Comparison of ENCODE assay signal across 11 cellular contexts in genomic region chr5:52998552-52999313, GRCh38. TPM values are rescaled to one million over a fixed set of nuclear protein-coding genes. Genes with fewer than 3 reads are reported as not detected.
DNase-seq lines count a peak whose midpoint lies in the region; ATAC-seq, FAIRE-seq and TF ChIP-seq lines count a peak whose summit lies in the region.
"Had no signal": no experiment of that assay in that cellular context is flagged by ENCODE, and none has a peak within 500 bp of the region (broad histone marks: within the 10 kb centered on the region; RNA-seq: fewer than 3 reads in every experiment).

No MANE protein-coding gene starts in this region.

- dilution Hi-C loops in mammary epithelial cell (cut with HindIII; ENCODE audit: low sequenced_read_pairs): no loop called here

- no peaks in the 10 kb centered on the region for H4K20me1 ChIP-seq in mammary epithelial cell (ENCODE audit: insufficient read depth, low read length)

- TF ChIP-seq CTCF in A549 (IDR thresholded peaks at IDR 0.05) (no peak), mammary epithelial cell (conservative IDR thresholded peaks at IDR 0.05 in 1 of 2, IDR thresholded peaks at IDR 0.05 in 1 of 2; ENCODE audit: extremely low read depth in 1 of 2, insufficient read depth in 1 of 2, low read depth in 1 of 2, low read length in 2 of 2) (no peak), vagina (IDR thresholded peaks at IDR 0.05) (no peak), spleen (IDR thresholded peaks at IDR 0.05 in 8 of 11, conservative IDR thresholded peaks at IDR 0.05 in 3 of 11) (no peak), psoas muscle (IDR thresholded peaks at IDR 0.05) (no peak)

- POLR2A ChIA-PET in A549 (lab: Yijun Ruan, JAX): no interaction called here

- H3K4me2 ChIP-seq in A549 (no peak overlapping the region), mammary epithelial cell (ENCODE audit: insufficient read depth, low read depth, low read length) (peak overlapping the region; percentile 11)

- H3K4me3 ChIP-seq in A549: no peak overlapping the region
- no peak overlapping the region for H3K4me3 ChIP-seq in mammary epithelial cell (replicated peaks in 1 of 3; ENCODE audit: insufficient read depth in 1 of 3, low read depth in 2 of 3, low read length in 3 of 3)
- H3K4me3 ChIP-seq in vagina: no peak overlapping the region
- no peak overlapping the region for H3K4me3 ChIP-seq in spleen
- H3K4me3 ChIP-seq in psoas muscle: no peak overlapping the region

- H3K27ac ChIP-seq in A549 (peak overlapping the region in 1 of 2 experiments; percentile 34; a peak in 1 of 6 replicates), mammary epithelial cell (ENCODE audit: insufficient read depth, low read depth, low read length) (peak overlapping the region; percentile 26), vagina (no peak overlapping the region), spleen (no peak overlapping the region), psoas muscle (no peak overlapping the region)

- CTCF ChIA-PET in A549 (lab: Yijun Ruan, JAX): interaction anchor here (0.8 to 1.9 kb wide), 3 partner anchors 8 to 50 kb away, joined by 3 to 9 read pairs (median 7); no protein-coding TSS in a partner anchor
- CTCF ChIA-PET in mammary epithelial cell (lab: Charles Lee; ENCODE audit: low non-redundant PET): no interaction called here

- H3K9me3 ChIP-seq in A549: no peaks in the 10 kb centered on the region
- no peaks in the 10 kb centered on the region for H3K9me3 ChIP-seq in mammary epithelial cell (replicated peaks; ENCODE audit: insufficient read depth, low read length)
- H3K9me3 ChIP-seq in vagina: no peaks in the 10 kb centered on the region
- no peaks in the 10 kb centered on the region for H3K9me3 ChIP-seq in spleen
- H3K9me3 ChIP-seq in psoas muscle: no peaks in the 10 kb centered on the region

- H3K79me2 ChIP-seq in mammary epithelial cell (ENCODE audit: insufficient read depth, low read length): peaks cover 93% of the 10 kb centered on the region

- no TSS peak for BruUV-seq in mammary epithelial cell (replicated peaks; lab: Mats Ljungman, UMichigan)

- no peak overlapping the region for H2AFZ ChIP-seq in mammary epithelial cell (ENCODE audit: low read depth, low read length)

- FAIRE-seq in A549 (lab: Jason Lieb, UNC): peak; percentile 32

- H3K27me3 ChIP-seq in mammary epithelial cell (ENCODE audit: insufficient read depth, low read length) (no peaks in the 10 kb centered on the region), vagina (no peaks in the 10 kb centered on the region), spleen (replicated peaks in 1 of 7) (no peaks in the 10 kb centered on the region), psoas muscle (ENCODE audit: insufficient read depth in 3 of 3, low read length in 2 of 3) (peaks cover 0 to 9% (median 0%) of the 10 kb centered on the region in 3 donors)

- ATAC-seq in A549 (no peak), GM19324 (IDR thresholded peaks at IDR 0.05; ENCODE audit: low FRiP score, unreplicated experiment) (peak; percentile 57), HG02870 (IDR thresholded peaks at IDR 0.05; ENCODE audit: unreplicated experiment) (peak; percentile 87), psoas muscle (no peak)

- TF ChIP-seq POLR2A in A549 (IDR thresholded peaks at IDR 0.05; ENCODE audit: low read length): no peak
- TF ChIP-seq POLR2A in vagina (IDR thresholded peaks at IDR 0.05): no peak
- no peak for TF ChIP-seq POLR2A in spleen (IDR thresholded peaks at IDR 0.05)

- H3K36me3 ChIP-seq in mammary epithelial cell (ENCODE audit: insufficient read depth, low read length) (peaks cover 25% of the 10 kb centered on the region), vagina (no peaks in the 10 kb centered on the region), spleen (no peaks in the 10 kb centered on the region), psoas muscle (ENCODE audit: insufficient read depth in 1 of 2, low read depth in 1 of 2) (no peaks in the 10 kb centered on the region)

- no peak overlapping the region for H3K9ac ChIP-seq in mammary epithelial cell (ENCODE audit: insufficient read depth, low read length)

- in situ Hi-C loops in mammary epithelial cell (cut with MboI; ENCODE audit: low sequenced_read_pairs in 2 of 2): no loop called here

- WGBS in A549 (ENCODE audit: missing lambda C conversion rate): 61% methylated on average over 2 of the region's 2 CpGs
- WGBS in mammary epithelial cell (ENCODE audit: low coverage, missing lambda C conversion rate): 5% methylated on average over 2 of the region's 2 CpGs
- WGBS in spleen, 5 donors: 77 to 88% (median 79%) methylated on average over 2 of the region's 2 CpGs
- 63 to 69% (median 65%) methylated on average over 2 of the region's 2 CpGs for WGBS in psoas muscle, 3 donors

- intact Hi-C loops in mammary epithelial cell (cut with micrococcal nuclease) (no loop called here), vagina (cut with DNase I) (no loop called here), spleen (cut with DNase I; ENCODE audit: low total_unique reads) (no loop called here), psoas muscle (cut with DNase I) (no loop called here)

- DNase-seq in A549 (ENCODE audit: low read depth in 1 of 2, low spot score in 1 of 2) (no peak), mammary epithelial cell (no peak), vagina (ENCODE audit: extremely low spot score in 2 of 2) (no peak), spleen (no peak), psoas muscle (no peak), NCI-H2196 treated with DMSO at 0.1 percent for 48 hours (lab: John Stamatoyannopoulos, UW; ENCODE audit: unreplicated experiment) (no peak)
- DNase-seq: Calu3; effector CD8-positive, alpha-beta T cell; GOT3 had no signal

- TF ChIP-seq EP300 in A549 (IDR thresholded peaks at IDR 0.05): no peak

- no peak for TF ChIP-seq RAD21 in A549 (conservative IDR thresholded peaks at IDR 0.05 in 1 of 2, IDR thresholded peaks at IDR 0.05 in 1 of 2)

- H3K4me1 ChIP-seq in A549 (peaks cover 44% of the 10 kb centered on the region), mammary epithelial cell (ENCODE audit: insufficient read depth, low read length) (peaks cover 48% of the 10 kb centered on the region), vagina (no peaks in the 10 kb centered on the region), spleen (peaks cover 0 to 5% (median 0%) of the 10 kb centered on the region in 6 donors), psoas muscle (no peaks in the 10 kb centered on the region)

TF ChIP-seq in A549, 52 proteins besides CTCF, POLR2A, EP300 and RAD21:
- TF ChIP-seq HOXA7 (CRISPR knock-in tag; IDR thresholded peaks at IDR 0.05) (no peak), CBX2 (IDR thresholded peaks at IDR 0.05; ENCODE audit: borderline replicate concordance, low read depth) (no peak), PHF8 (IDR thresholded peaks at IDR 0.05; ENCODE audit: borderline replicate concordance, low read depth) (no peak), RARB (CRISPR knock-in tag; IDR thresholded peaks at IDR 0.05) (no peak)
- TF ChIP-seq, protein P1, sequence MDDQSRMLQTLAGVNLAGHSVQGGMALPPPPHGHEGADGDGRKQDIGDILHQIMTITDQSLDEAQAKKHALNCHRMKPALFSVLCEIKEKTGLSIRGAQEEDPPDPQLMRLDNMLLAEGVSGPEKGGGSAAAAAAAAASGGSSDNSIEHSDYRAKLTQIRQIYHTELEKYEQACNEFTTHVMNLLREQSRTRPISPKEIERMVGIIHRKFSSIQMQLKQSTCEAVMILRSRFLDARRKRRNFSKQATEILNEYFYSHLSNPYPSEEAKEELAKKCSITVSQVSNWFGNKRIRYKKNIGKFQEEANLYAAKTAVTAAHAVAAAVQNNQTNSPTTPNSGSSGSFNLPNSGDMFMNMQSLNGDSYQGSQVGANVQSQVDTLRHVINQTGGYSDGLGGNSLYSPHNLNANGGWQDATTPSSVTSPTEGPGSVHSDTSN (IDR thresholded peaks at IDR 0.05): no peak
TF ChIP-seq in A549: peak in this region for 0.

RNA-seq across cellular contexts. Expression of gene ITGA2, which starts 9.6 kb away (rescaled TPM):
- 28.0 and 29.7 TPM in 2 replicates for polyA plus RNA-seq in A549 (2011; rRNA removed)
- polyA plus RNA-seq in A549 (2012; cell fraction: cytosol; rRNA removed): 1.7 and 2.2 TPM in 2 replicates
- 2.7 and 3.4 TPM in 2 replicates for polyA plus RNA-seq in A549 (2012; cell fraction: nucleus; rRNA removed)
- 8.5 to 9.7 TPM (median 9.3 TPM) in 3 replicates for polyA plus RNA-seq in A549 (2017; fragmentation: RNase III; extraction: RNeasy Plus Mini Kit Qiagen cat#74134 plus additional on column Dnase treatment)
- polyA minus RNA-seq in A549 (2011; rRNA and poly(A)+ RNA removed): 32.7 and 33.9 TPM in 2 replicates
- 100 to 1,000 TPM; 191 to 204 TPM for total RNA-seq in mammary epithelial cell
- 86.5 TPM for polyA plus RNA-seq in mammary epithelial cell
- polyA minus RNA-seq in mammary epithelial cell: 266 TPM
- total RNA-seq in vagina: 18.4 TPM
- 10 to 100 TPM; 10.4 to 21.6 (median 18.3) TPM for total RNA-seq in spleen
- polyA plus RNA-seq in spleen: 1 to 10 TPM in 2 of 3 donors, under 1 TPM in 1; 0.54 to 1.8 (median 1.7) TPM
- total RNA-seq in psoas muscle: under 1 TPM; 0.36 to 0.91 (median 0.68) TPM
- polyA plus RNA-seq in psoas muscle: under 1 TPM; 0.10 to 0.86 (median 0.17) TPM

Comparison
In these comparisons a context has a peak if more than half of its experiments do, and no peak if none do; other contexts are left out.
1. ATAC-seq: peak in GM19324 (single experiment) and HG02870 (single experiment); none in A549 (0 of 2) and psoas muscle (0 of 4).